In the genomic region with DNA sequence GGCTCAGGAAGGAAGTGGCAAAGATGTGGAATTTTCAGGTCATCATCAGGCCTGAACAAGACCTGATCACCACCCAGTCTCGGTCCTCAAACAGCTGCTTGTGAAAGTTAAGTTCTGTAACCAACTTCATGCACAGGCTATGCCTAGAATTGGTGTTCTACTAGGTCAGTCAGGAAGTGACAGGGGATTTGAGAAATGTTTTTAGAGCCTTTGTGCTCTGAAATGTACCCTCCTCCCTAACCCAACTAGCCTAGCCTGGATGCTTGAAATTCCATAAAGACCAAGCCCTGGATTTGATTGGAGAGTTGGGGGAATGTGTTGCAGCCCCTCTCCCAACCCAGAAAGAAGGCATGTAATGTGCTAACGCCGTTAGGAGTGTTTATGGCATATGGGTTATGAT, we compare ENCODE assay signal across 1 cellular context.
TF ChIP-seq lines count a peak whose summit lies in the region.

No MANE protein-coding gene starts in this region.

TF ChIP-seq in WTC11, 78 proteins besides CTCF, POLR2A, EP300 and RAD21 (continued from another document):
- TF ChIP-seq, protein P1, sequence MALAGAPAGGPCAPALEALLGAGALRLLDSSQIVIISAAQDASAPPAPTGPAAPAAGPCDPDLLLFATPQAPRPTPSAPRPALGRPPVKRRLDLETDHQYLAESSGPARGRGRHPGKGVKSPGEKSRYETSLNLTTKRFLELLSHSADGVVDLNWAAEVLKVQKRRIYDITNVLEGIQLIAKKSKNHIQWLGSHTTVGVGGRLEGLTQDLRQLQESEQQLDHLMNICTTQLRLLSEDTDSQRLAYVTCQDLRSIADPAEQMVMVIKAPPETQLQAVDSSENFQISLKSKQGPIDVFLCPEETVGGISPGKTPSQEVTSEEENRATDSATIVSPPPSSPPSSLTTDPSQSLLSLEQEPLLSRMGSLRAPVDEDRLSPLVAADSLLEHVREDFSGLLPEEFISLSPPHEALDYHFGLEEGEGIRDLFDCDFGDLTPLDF (CRISPR knock-in tag; IDR thresholded peaks at IDR 0.05), result no peak
- TF ChIP-seq FOXP1 (CRISPR knock-in tag; IDR thresholded peaks at IDR 0.05; ENCODE audit: borderline replicate concordance) (no peak), GRHL2 (CRISPR knock-in tag; IDR thresholded peaks at IDR 0.05; ENCODE audit: insufficient replicate concordance, severe bottlenecking) (no peak), CBFB (CRISPR knock-in tag; IDR thresholded peaks at IDR 0.05; ENCODE audit: low read depth) (no peak)
- TF ChIP-seq, protein P2, sequence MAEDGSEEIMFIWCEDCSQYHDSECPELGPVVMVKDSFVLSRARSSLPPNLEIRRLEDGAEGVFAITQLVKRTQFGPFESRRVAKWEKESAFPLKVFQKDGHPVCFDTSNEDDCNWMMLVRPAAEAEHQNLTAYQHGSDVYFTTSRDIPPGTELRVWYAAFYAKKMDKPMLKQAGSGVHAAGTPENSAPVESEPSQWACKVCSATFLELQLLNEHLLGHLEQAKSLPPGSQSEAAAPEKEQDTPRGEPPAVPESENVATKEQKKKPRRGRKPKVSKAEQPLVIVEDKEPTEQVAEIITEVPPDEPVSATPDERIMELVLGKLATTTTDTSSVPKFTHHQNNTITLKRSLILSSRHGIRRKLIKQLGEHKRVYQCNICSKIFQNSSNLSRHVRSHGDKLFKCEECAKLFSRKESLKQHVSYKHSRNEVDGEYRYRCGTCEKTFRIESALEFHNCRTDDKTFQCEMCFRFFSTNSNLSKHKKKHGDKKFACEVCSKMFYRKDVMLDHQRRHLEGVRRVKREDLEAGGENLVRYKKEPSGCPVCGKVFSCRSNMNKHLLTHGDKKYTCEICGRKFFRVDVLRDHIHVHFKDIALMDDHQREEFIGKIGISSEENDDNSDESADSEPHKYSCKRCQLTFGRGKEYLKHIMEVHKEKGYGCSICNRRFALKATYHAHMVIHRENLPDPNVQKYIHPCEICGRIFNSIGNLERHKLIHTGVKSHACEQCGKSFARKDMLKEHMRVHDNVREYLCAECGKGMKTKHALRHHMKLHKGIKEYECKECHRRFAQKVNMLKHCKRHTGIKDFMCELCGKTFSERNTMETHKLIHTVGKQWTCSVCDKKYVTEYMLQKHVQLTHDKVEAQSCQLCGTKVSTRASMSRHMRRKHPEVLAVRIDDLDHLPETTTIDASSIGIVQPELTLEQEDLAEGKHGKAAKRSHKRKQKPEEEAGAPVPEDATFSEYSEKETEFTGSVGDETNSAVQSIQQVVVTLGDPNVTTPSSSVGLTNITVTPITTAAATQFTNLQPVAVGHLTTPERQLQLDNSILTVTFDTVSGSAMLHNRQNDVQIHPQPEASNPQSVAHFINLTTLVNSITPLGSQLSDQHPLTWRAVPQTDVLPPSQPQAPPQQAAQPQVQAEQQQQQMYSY (CRISPR knock-in tag; IDR thresholded peaks at IDR 0.05), result no peak
- TF ChIP-seq, protein P3, sequence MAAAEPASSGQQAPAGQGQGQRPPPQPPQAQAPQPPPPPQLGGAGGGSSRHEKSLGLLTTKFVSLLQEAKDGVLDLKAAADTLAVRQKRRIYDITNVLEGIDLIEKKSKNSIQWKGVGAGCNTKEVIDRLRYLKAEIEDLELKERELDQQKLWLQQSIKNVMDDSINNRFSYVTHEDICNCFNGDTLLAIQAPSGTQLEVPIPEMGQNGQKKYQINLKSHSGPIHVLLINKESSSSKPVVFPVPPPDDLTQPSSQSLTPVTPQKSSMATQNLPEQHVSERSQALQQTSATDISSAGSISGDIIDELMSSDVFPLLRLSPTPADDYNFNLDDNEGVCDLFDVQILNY (CRISPR knock-in tag; IDR thresholded peaks at IDR 0.05), result no peak
